Comparison of ENCODE assay signal across 1 cellular context in the genomic region with DNA sequence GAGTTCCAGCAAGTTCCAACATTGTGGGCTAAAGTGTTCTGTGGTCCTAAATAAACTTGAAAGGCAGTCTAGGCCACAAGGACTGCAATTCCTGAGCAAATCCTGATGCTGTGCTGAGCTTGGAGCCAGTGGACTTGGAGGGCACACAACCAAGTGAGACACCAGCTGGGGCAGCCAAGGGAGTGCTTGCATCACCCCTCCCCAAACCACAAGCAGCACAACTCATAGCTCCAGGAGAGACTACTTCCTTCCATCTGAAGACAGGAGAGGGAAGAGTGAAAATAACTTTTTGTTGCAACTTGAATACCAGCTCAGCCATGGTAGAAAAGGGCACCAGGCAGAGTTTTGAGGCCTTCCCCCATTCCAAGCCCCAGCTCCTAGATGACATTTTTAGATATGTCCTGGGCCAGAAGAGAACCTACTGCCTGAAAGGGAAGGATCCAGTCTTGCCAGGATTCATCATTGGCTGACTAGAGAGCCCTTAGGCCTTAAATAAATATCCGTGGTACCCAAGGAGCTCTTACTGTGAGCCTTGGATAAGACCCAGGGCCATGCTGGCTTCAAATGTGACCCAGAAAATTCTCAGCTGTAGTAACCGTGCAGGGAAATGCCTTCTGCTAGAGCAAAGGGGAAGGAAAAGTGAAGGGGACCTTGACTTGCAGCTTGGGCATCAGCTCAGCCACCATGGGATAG.
TF ChIP-seq lines count a peak whose summit lies in the region.

No MANE protein-coding gene starts in this region.

TF ChIP-seq in GM23338, 12 proteins besides CTCF, POLR2A, EP300 and RAD21 (continued from another document):
- no peak for TF ChIP-seq ZNF462 (CRISPR knock-in tag; IDR thresholded peaks at IDR 0.05)
- TF ChIP-seq, protein P1, sequence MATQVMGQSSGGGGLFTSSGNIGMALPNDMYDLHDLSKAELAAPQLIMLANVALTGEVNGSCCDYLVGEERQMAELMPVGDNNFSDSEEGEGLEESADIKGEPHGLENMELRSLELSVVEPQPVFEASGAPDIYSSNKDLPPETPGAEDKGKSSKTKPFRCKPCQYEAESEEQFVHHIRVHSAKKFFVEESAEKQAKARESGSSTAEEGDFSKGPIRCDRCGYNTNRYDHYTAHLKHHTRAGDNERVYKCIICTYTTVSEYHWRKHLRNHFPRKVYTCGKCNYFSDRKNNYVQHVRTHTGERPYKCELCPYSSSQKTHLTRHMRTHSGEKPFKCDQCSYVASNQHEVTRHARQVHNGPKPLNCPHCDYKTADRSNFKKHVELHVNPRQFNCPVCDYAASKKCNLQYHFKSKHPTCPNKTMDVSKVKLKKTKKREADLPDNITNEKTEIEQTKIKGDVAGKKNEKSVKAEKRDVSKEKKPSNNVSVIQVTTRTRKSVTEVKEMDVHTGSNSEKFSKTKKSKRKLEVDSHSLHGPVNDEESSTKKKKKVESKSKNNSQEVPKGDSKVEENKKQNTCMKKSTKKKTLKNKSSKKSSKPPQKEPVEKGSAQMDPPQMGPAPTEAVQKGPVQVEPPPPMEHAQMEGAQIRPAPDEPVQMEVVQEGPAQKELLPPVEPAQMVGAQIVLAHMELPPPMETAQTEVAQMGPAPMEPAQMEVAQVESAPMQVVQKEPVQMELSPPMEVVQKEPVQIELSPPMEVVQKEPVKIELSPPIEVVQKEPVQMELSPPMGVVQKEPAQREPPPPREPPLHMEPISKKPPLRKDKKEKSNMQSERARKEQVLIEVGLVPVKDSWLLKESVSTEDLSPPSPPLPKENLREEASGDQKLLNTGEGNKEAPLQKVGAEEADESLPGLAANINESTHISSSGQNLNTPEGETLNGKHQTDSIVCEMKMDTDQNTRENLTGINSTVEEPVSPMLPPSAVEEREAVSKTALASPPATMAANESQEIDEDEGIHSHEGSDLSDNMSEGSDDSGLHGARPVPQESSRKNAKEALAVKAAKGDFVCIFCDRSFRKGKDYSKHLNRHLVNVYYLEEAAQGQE (IDR thresholded peaks at IDR 0.05; ENCODE audit: unreplicated experiment) = no peak
